18 cellular contexts compared by ENCODE assay signal in the genomic region with DNA sequence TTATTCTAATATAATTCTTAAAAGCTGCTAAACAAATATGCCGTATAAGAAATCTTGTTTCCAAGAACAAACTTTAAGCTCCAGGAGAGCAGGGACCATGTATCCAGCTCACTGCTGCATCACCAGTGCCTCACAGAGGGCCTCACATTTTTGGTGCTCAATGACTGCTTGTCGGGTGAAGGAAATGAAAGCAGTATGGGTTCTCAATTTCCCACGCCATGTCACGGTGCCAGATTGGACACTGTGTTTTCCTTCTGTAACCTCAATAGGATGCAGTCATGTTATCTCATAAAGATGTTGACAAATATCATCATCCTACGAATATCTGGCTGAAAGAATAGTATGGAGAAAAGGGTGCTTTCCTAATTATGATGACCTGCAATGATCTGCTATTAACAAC.
DNase-seq lines count a peak whose midpoint lies in the region; ATAC-seq, FAIRE-seq and TF ChIP-seq lines count a peak whose summit lies in the region.
"Had no signal": no experiment of that assay in that cellular context is flagged by ENCODE, and none has a peak within 500 bp of the region (broad histone marks: within the 10 kb centered on the region; RNA-seq: fewer than 3 reads in every experiment).

No MANE protein-coding gene starts in this region.

- H3K4me3 Mint-ChIP-seq in HFFc6 (peak overlapping the region; percentile 47; the same call in 1 of the 2 replicates), nephron progenitor cell (peak overlapping the region; percentile 47)
- H3K4me3 Mint-ChIP-seq: activated CD4-positive, alpha-beta T cell treated with anti-CD3 and anti-CD28 coated beads, Interleukin-2, amount 10 ng/mL, durations not matched to agents 7 days and 5 days; stimulated activated memory B cell treated with anti-CD40 and anti-IgM and Interleukin-4, amounts not matched to agents 10 μg/mL and 1 μg/mL and 100 μg/mL, for 72 hours had no signal

- TF ChIP-seq CTCF in HFFc6 (IDR thresholded peaks at IDR 0.05) (no peak), nephron progenitor cell (IDR thresholded peaks at IDR 0.05) (no peak), uterus (IDR thresholded peaks at IDR 0.05) (no peak)

- ATAC-seq in HG03025 (IDR thresholded peaks at IDR 0.05; ENCODE audit: low FRiP score, unreplicated experiment) = no peak
- ATAC-seq: stimulated activated memory B cell treated with anti-CD40 and anti-IgM and Interleukin-4, amounts not matched to agents 10 μg/mL and 1 μg/mL and 100 μg/mL, for 72 hours had no signal

- H3K27me3 ChIP-seq in uterus = no peaks in the 10 kb centered on the region
- H3K27me3 ChIP-seq: ascending aorta, heart right ventricle, pancreas, transverse colon had no signal

- H3K27me3 Mint-ChIP-seq in HFFc6 (ENCODE audit: insufficient read depth) (no peaks in the 10 kb centered on the region; the same call in 1 of the 2 replicates), nephron progenitor cell (ENCODE audit: low read depth, poor library complexity) (peaks cover 3% of the 10 kb centered on the region)
- H3K27me3 Mint-ChIP-seq: activated CD4-positive, alpha-beta T cell treated with anti-CD3 and anti-CD28 coated beads, Interleukin-2, amount 10 ng/mL, durations not matched to agents 7 days and 5 days; stimulated activated memory B cell treated with anti-CD40 and anti-IgM and Interleukin-4, amounts not matched to agents 10 μg/mL and 1 μg/mL and 100 μg/mL, for 72 hours had no signal

- no peak for DNase-seq in GM12892 (ENCODE audit: insufficient read length)
- DNase-seq in HFFc6 = no peak
- DNase-seq in cerebellum (ENCODE audit: low spot score) = peak; percentile 11
- DNase-seq in nephron progenitor cell = peak; percentile 16
- DNase-seq in A172 (ENCODE audit: low spot score) = no peak
- no peak for DNase-seq in uterus
- DNase-seq: activated CD4-positive, alpha-beta T cell treated with anti-CD3 and anti-CD28 coated beads, Interleukin-2, amount 10 ng/mL, durations not matched to agents 7 days and 5 days; activated naive CD4-positive, alpha-beta T cell treated with Interleukin-2 at 50 U/mL for 16 hours; cortex of kidney; MM.1S; small intestine; transverse colon had no signal

- intact Hi-C loops in uterus (cut with DNase I; ENCODE audit: low total_unique reads) = no loop called here

- peak; percentile 67 for FAIRE-seq in GM12892 (lab: Jason Lieb, UNC)
- FAIRE-seq: pancreas, small intestine had no signal

- H3K36me3 Mint-ChIP-seq in HFFc6 (ENCODE audit: low read depth) (no peaks in the 10 kb centered on the region), nephron progenitor cell (ENCODE audit: low read depth) (no peaks in the 10 kb centered on the region)

- H3K27ac Mint-ChIP-seq in HFFc6 (no peak overlapping the region), nephron progenitor cell (peak overlapping the region; percentile 80)
- H3K27ac Mint-ChIP-seq: activated CD4-positive, alpha-beta T cell treated with anti-CD3 and anti-CD28 coated beads, Interleukin-2, amount 10 ng/mL, durations not matched to agents 7 days and 5 days; stimulated activated memory B cell treated with anti-CD40 and anti-IgM and Interleukin-4, amounts not matched to agents 10 μg/mL and 1 μg/mL and 100 μg/mL, for 72 hours had no signal

- H3K9me3 Mint-ChIP-seq in HFFc6 (no peaks in the 10 kb centered on the region), nephron progenitor cell (no peaks in the 10 kb centered on the region)
- H3K9me3 Mint-ChIP-seq: activated CD4-positive, alpha-beta T cell treated with anti-CD3 and anti-CD28 coated beads, Interleukin-2, amount 10 ng/mL, durations not matched to agents 7 days and 5 days; stimulated activated memory B cell treated with anti-CD40 and anti-IgM and Interleukin-4, amounts not matched to agents 10 μg/mL and 1 μg/mL and 100 μg/mL, for 72 hours had no signal

- no peaks in the 10 kb centered on the region for H3K4me1 ChIP-seq in uterus
- H3K4me1 ChIP-seq: ascending aorta had no signal

- H3K27ac ChIP-seq in uterus = no peak overlapping the region
- H3K27ac ChIP-seq: ascending aorta, heart right ventricle, pancreas, transverse colon had no signal

- H3K36me3 ChIP-seq in uterus = no peaks in the 10 kb centered on the region
- H3K36me3 ChIP-seq: ascending aorta, heart right ventricle, pancreas, transverse colon had no signal

- H3K9me3 ChIP-seq in uterus = no peaks in the 10 kb centered on the region
- H3K9me3 ChIP-seq: ascending aorta, mucosa of descending colon, pancreas, transverse colon had no signal

- TF ChIP-seq POLR2A in GM12892 (IDR thresholded peaks at IDR 0.05; ENCODE audit: low read depth, low read length) (no peak), uterus (IDR thresholded peaks at IDR 0.05) (no peak)

- H3K4me3 ChIP-seq in uterus = no peak overlapping the region
- H3K4me3 ChIP-seq: ascending aorta, heart right ventricle, mucosa of descending colon, pancreas, transverse colon had no signal

- H3K4me1 Mint-ChIP-seq in HFFc6 (ENCODE audit: low read depth) = peaks cover 48% of the 10 kb centered on the region
- peaks cover 81% of the 10 kb centered on the region for H3K4me1 Mint-ChIP-seq in nephron progenitor cell
- H3K4me1 Mint-ChIP-seq: activated CD4-positive, alpha-beta T cell treated with anti-CD3 and anti-CD28 coated beads, Interleukin-2, amount 10 ng/mL, durations not matched to agents 7 days and 5 days; stimulated activated memory B cell treated with anti-CD40 and anti-IgM and Interleukin-4, amounts not matched to agents 10 μg/mL and 1 μg/mL and 100 μg/mL, for 72 hours had no signal

Comparison
In these comparisons a context has a peak if more than half of its experiments do, and no peak if none do; other contexts are left out.
1. DNase-seq: peak in cerebellum (single experiment) and nephron progenitor cell (single experiment); none in GM12892 (single experiment), HFFc6 (single experiment), A172 (single experiment) and uterus (0 of 2).